1 cellular context compared by ENCODE assay signal in genomic region chr7:2432910-2433712, GRCh38.
TF ChIP-seq lines count a peak whose summit lies in the region.

No MANE protein-coding gene starts in this region.

TF ChIP-seq in endothelial cell of umbilical vein, 7 proteins besides CTCF, POLR2A, EP300 and RAD21:
- no peak for TF ChIP-seq MAX (IDR thresholded peaks at IDR 0.05; ENCODE audit: insufficient read depth, insufficient read length)
- TF ChIP-seq EZH2 (IDR thresholded peaks at IDR 0.05; ENCODE audit: borderline replicate concordance, low read depth, low read length, severe bottlenecking): no peak
- no peak for TF ChIP-seq JUN (IDR thresholded peaks at IDR 0.05; ENCODE audit: borderline replicate concordance, insufficient read depth, insufficient read length, low read depth)
- no peak for TF ChIP-seq MYC (IDR thresholded peaks at IDR 0.05; ENCODE audit: low read depth, low read length)
- no peak for TF ChIP-seq FOS (IDR thresholded peaks at IDR 0.05; ENCODE audit: borderline replicate concordance, insufficient read depth, low read length)
- TF ChIP-seq GATA2 (IDR thresholded peaks at IDR 0.05; ENCODE audit: insufficient read depth, insufficient read length, low read depth, low read length): no peak
- no peak for TF ChIP-seq POLR2AphosphoS5 (IDR thresholded peaks at IDR 0.05; ENCODE audit: insufficient read depth, low read depth, low read length)
TF ChIP-seq in endothelial cell of umbilical vein: peak in this region for 0.
